ENCODE assay signal across 10 cellular contexts in genomic region chr17:17186551-17187505, GRCh38. TPM values are rescaled to one million over a fixed set of nuclear protein-coding genes. Genes with fewer than 3 reads are reported as not detected.
DNase-seq lines count a peak whose midpoint lies in the region; TF ChIP-seq lines count a peak whose summit lies in the region.
"Had no signal": no experiment of that assay in that cellular context is flagged by ENCODE, and none has a peak within 500 bp of the region (broad histone marks: within the 10 kb centered on the region; RNA-seq: fewer than 3 reads in every experiment).

No MANE protein-coding gene starts in this region.

- H3K9me3 Mint-ChIP-seq in activated CD4-positive, alpha-beta T cell treated with anti-CD3 and anti-CD28 coated beads, Interleukin-2, amount 10 ng/mL, durations not matched to agents 24 days and 14 days, result no peaks in the 10 kb centered on the region

- H3K36me3 ChIP-seq in esophagus muscularis mucosa (peaks cover 10 to 63% (median 41%) of the 10 kb centered on the region in 4 donors), sigmoid colon (peaks cover 1 to 51% (median 7%) of the 10 kb centered on the region in 4 donors), prostate gland (no peaks in the 10 kb centered on the region)

- DNase-seq in activated CD4-positive, alpha-beta T cell treated with anti-CD3 and anti-CD28 coated beads, Interleukin-2, amount 10 ng/mL, durations not matched to agents 24 days and 14 days, result no peak
- DNase-seq in activated CD4-positive, alpha-beta T cell treated with anti-CD3 and anti-CD28 coated beads for 1 hour, result no peak
- peak; percentile 14 for DNase-seq in SK-MEL-5 (ENCODE audit: low read depth, low spot score)
- no peak for DNase-seq in esophagus muscularis mucosa (ENCODE audit: extremely low spot score)
- DNase-seq in sigmoid colon, result no peak
- DNase-seq in prostate gland (ENCODE audit: low spot score), result no peak
- no peak for DNase-seq in KG1 (lab: John Stamatoyannopoulos, UW)
- DNase-seq in NCI-H146 treated with DMSO at 0.1 percent for 48 hours (lab: John Stamatoyannopoulos, UW; ENCODE audit: unreplicated experiment), result no peak
- DNase-seq: NCI-H345, SHP77 had no signal

- no peaks in the 10 kb centered on the region for H3K27me3 ChIP-seq in esophagus muscularis mucosa
- no peaks in the 10 kb centered on the region for H3K27me3 ChIP-seq in sigmoid colon
- no peaks in the 10 kb centered on the region for H3K27me3 ChIP-seq in prostate gland (replicated peaks; ENCODE audit: insufficient read depth)

- no peaks in the 10 kb centered on the region for H3K27me3 Mint-ChIP-seq in activated CD4-positive, alpha-beta T cell treated with anti-CD3 and anti-CD28 coated beads, Interleukin-2, amount 10 ng/mL, durations not matched to agents 24 days and 14 days

- no peaks in the 10 kb centered on the region for H3K9me3 ChIP-seq in esophagus muscularis mucosa
- no peaks in the 10 kb centered on the region for H3K9me3 ChIP-seq in sigmoid colon
- no peaks in the 10 kb centered on the region for H3K9me3 ChIP-seq in prostate gland

- H3K4me3 ChIP-seq in esophagus muscularis mucosa (no peak overlapping the region), sigmoid colon (no peak overlapping the region), prostate gland (no peak overlapping the region)

- intact Hi-C loops in activated CD4-positive, alpha-beta T cell treated with anti-CD3 and anti-CD28 coated beads, Interleukin-2, amount 10 ng/mL, durations not matched to agents 24 days and 14 days (cut with micrococcal nuclease), result loop anchor here (2.0 kb wide), 1 partner anchor 36 kb away; no protein-coding TSS in a partner anchor
- intact Hi-C loops in esophagus muscularis mucosa (cut with DNase I), result no loop called here
- intact Hi-C loops in sigmoid colon (cut with DNase I), result no loop called here
- intact Hi-C loops in prostate gland (cut with DNase I), result no loop called here

- WGBS in esophagus muscularis mucosa, result 66% methylated on average over 13 of the region's 14 CpGs
- 87% methylated on average over 14 of the region's 14 CpGs for WGBS in sigmoid colon, 2 donors
- WGBS in prostate gland, result 58% methylated on average over 14 of the region's 14 CpGs

- H3K27ac ChIP-seq in esophagus muscularis mucosa (replicated peaks in 1 of 4) (peak overlapping the region; percentile 0 to 20 (median 16)), sigmoid colon (peak overlapping the region; percentile 5 to 46 (median 7)), prostate gland (no peak overlapping the region)

- peaks cover 44% of the 10 kb centered on the region for H3K4me1 Mint-ChIP-seq in activated CD4-positive, alpha-beta T cell treated with anti-CD3 and anti-CD28 coated beads, Interleukin-2, amount 10 ng/mL, durations not matched to agents 24 days and 14 days

- TF ChIP-seq CTCF in esophagus muscularis mucosa (IDR thresholded peaks at IDR 0.05), result no peak
- TF ChIP-seq CTCF in sigmoid colon (IDR thresholded peaks at IDR 0.05), result no peak
- TF ChIP-seq CTCF in prostate gland (IDR thresholded peaks at IDR 0.05), result no peak

- H3K27ac Mint-ChIP-seq in activated CD4-positive, alpha-beta T cell treated with anti-CD3 and anti-CD28 coated beads, Interleukin-2, amount 10 ng/mL, durations not matched to agents 24 days and 14 days, result peak overlapping the region; percentile 78

- H3K4me1 ChIP-seq in esophagus muscularis mucosa (peaks cover 38 to 59% (median 48%) of the 10 kb centered on the region in 4 donors), sigmoid colon (peaks cover 0 to 36% (median 32%) of the 10 kb centered on the region in 4 donors), prostate gland (replicated peaks) (peaks cover 4% of the 10 kb centered on the region)

- TF ChIP-seq POLR2A in esophagus muscularis mucosa (IDR thresholded peaks at IDR 0.05; ENCODE audit: low read depth) (no peak), sigmoid colon (IDR thresholded peaks at IDR 0.05) (no peak), prostate gland (IDR thresholded peaks at IDR 0.05) (no peak)

- in situ Hi-C loops in SK-MEL-5 (cut with HindIII; ENCODE audit: low pct_unique_long_range_greater_than_20kb, low sequenced_read_pairs), result no loop called here

- peak overlapping the region; percentile 67 for H3K4me3 Mint-ChIP-seq in activated CD4-positive, alpha-beta T cell treated with anti-CD3 and anti-CD28 coated beads, Interleukin-2, amount 10 ng/mL, durations not matched to agents 24 days and 14 days

- TF ChIP-seq EP300 in esophagus muscularis mucosa (IDR thresholded peaks at IDR 0.05) (no peak), sigmoid colon (IDR thresholded peaks at IDR 0.05) (no peak)

- H3K36me3 Mint-ChIP-seq in activated CD4-positive, alpha-beta T cell treated with anti-CD3 and anti-CD28 coated beads, Interleukin-2, amount 10 ng/mL, durations not matched to agents 24 days and 14 days (ENCODE audit: low read depth), result peaks cover 32% of the 10 kb centered on the region

RNA-seq across cellular contexts. Expression of gene PLD6, which starts 19.3 kb away (rescaled TPM):
- total RNA-seq in activated CD4-positive, alpha-beta T cell treated with anti-CD3 and anti-CD28 coated beads, Interleukin-2, amount 10 ng/mL, durations not matched to agents 24 days and 14 days, result 17.2 and 17.3 TPM in 2 replicates
- 4.3 and 4.7 TPM in 2 replicates for total RNA-seq in SK-MEL-5 (2014; rRNA removed; shearing (Covaris generic))
- polyA plus RNA-seq in SK-MEL-5 (2015; cell fraction: cytosol; rRNA removed), result 5.8 and 8.0 TPM in 2 replicates
- 2.4 and 5.9 TPM in 2 replicates for polyA plus RNA-seq in SK-MEL-5 (2015; cell fraction: nucleus; rRNA removed)
- 10 to 100 TPM in 1 of 4 donors, 1 to 10 TPM in 3; 3.1 to 13.7 (median 6.9) TPM for total RNA-seq in esophagus muscularis mucosa
- total RNA-seq in sigmoid colon, result 10 to 100 TPM in 2 of 4 donors, 1 to 10 TPM in 2; 7.7 to 15.3 (median 10.2) TPM
- polyA plus RNA-seq in sigmoid colon, result 1 to 10 TPM in 2 of 3 donors, not detected in 1; 1.2 to 2.8 TPM
- 10 to 100 TPM in 1 of 2 donors, 1 to 10 TPM in 1; 9.5 to 26.4 TPM for total RNA-seq in prostate gland

RNA-seq across cellular contexts. Expression of gene FLCN, which starts 50.1 kb away (rescaled TPM):
- total RNA-seq in activated CD4-positive, alpha-beta T cell treated with anti-CD3 and anti-CD28 coated beads, Interleukin-2, amount 10 ng/mL, durations not matched to agents 24 days and 14 days, result 34.1 and 34.7 TPM in 2 replicates
- total RNA-seq in SK-MEL-5 (2014; rRNA removed; shearing (Covaris generic)), result 37.2 and 43.7 TPM in 2 replicates
- polyA plus RNA-seq in SK-MEL-5 (2015; cell fraction: cytosol; rRNA removed), result 33.1 and 41.5 TPM in 2 replicates
- 173 and 190 TPM in 2 replicates for polyA plus RNA-seq in SK-MEL-5 (2015; cell fraction: nucleus; rRNA removed)
- 10 to 100 TPM; 21.5 to 64.7 (median 45.5) TPM for total RNA-seq in esophagus muscularis mucosa
- 100 to 1,000 TPM in 2 of 4 donors, 10 to 100 TPM in 2; 41.5 to 122 (median 78.7) TPM for total RNA-seq in sigmoid colon
- 10 to 100 TPM; 10.8 to 28.6 (median 13.4) TPM for polyA plus RNA-seq in sigmoid colon
- total RNA-seq in prostate gland, result 100 to 1,000 TPM in 1 of 2 donors, 10 to 100 TPM in 1; 43.8 to 125 TPM

Comparison
In these comparisons a context has a peak if more than half of its experiments do, and no peak if none do; other contexts are left out.
1. H3K27ac ChIP-seq: peak in esophagus muscularis mucosa (4 of 4) and sigmoid colon (4 of 4); none in prostate gland (0 of 2).